ENCODE assay signal across 26 cellular contexts in genomic region chr5:5159282-5160108, GRCh38. TPM values are rescaled to one million over a fixed set of nuclear protein-coding genes. Genes with fewer than 3 reads are reported as not detected.
DNase-seq lines count a peak whose midpoint lies in the region; ATAC-seq, FAIRE-seq and TF ChIP-seq lines count a peak whose summit lies in the region.
"Had no signal": no experiment of that assay in that cellular context is flagged by ENCODE, and none has a peak within 500 bp of the region (broad histone marks: within the 10 kb centered on the region; RNA-seq: fewer than 3 reads in every experiment).

No MANE protein-coding gene starts in this region.

- no peak overlapping the region for H3K4me3 ChIP-seq in pancreas
- H3K4me3 ChIP-seq: A549; BLaER1 treated with 17β-estradiol and CSF1 and Interleukin-3, amounts not matched to agents 10 nM and 100 nM had no signal

- FAIRE-seq in pancreas (lab: Jason Lieb, UNC) = no peak
- FAIRE-seq: A549, GM12892, H1 had no signal

- no peak for TF ChIP-seq CTCF in pancreas (IDR thresholded peaks at IDR 0.05)

- H3K36me3 ChIP-seq in pancreas = no peaks in the 10 kb centered on the region
- H3K36me3 ChIP-seq: BLaER1 treated with 17β-estradiol and CSF1 and Interleukin-3, amounts not matched to agents 10 nM and 100 nM had no signal

- WGBS in pancreas, 2 donors = 11 to 16% methylated on average over 5 of the region's 5 CpGs

- ATAC-seq in pancreas (peak in 3 of 4 donors; percentile 35 to 85 (median 51)), HG02623 (IDR thresholded peaks at IDR 0.05; ENCODE audit: unreplicated experiment) (no peak)
- ATAC-seq: A549, PC-3 had no signal

- no peaks in the 10 kb centered on the region for H3K27me3 ChIP-seq in pancreas
- H3K27me3 ChIP-seq: BLaER1 treated with 17β-estradiol and CSF1 and Interleukin-3, amounts not matched to agents 10 nM and 100 nM had no signal

- H3K4me1 ChIP-seq in pancreas = peaks cover 0 to 13% (median 7%) of the 10 kb centered on the region in 3 donors

- intact Hi-C loops in pancreas (cut with DNase I) = no loop called here

- H3K9me3 ChIP-seq in pancreas = no peaks in the 10 kb centered on the region
- H3K9me3 ChIP-seq: A549 had no signal

- peak; percentile 73 for DNase-seq in M059J (ENCODE audit: low read depth)
- DNase-seq in NCI-H226 = peak; percentile 44
- peak; percentile 38 for DNase-seq in left kidney (ENCODE audit: low read depth, low spot score)
- DNase-seq in pancreas = no peak
- DNase-seq in SKM-1 (lab: John Stamatoyannopoulos, UW; ENCODE audit: unreplicated experiment) = no peak
- DNase-seq in effector CD4-positive, alpha-beta T cell = no peak
- DNase-seq: AML-193; CD4-positive, alpha-beta T cell; DMS53; EL; HCEC 1CT; NCI-H1092 treated with DMSO at 0.1 percent for 48 hours; NCI-H1436; NCI-H187; NCI-H2081 treated with DMSO at 0.1 percent for 48 hours; NCI-H446 treated with DMSO at 0.1 percent for 48 hours; NCI-H526; NCI-H82; NK-92 treated with Interleukin-12 subunit alpha and Interleukin-12 subunit beta, amount 100 ng/mL, for 24 hours; PC-3 had no signal

- H3K27ac ChIP-seq in pancreas = no peak overlapping the region
- H3K27ac ChIP-seq: A549; BLaER1 treated with 17β-estradiol and CSF1 and Interleukin-3, amounts not matched to agents 10 nM and 100 nM; HL-60 had no signal

RNA-seq across cellular contexts. Expression of gene ADAMTS16, which starts 19.4 kb away (rescaled TPM):
- 1.4 and 2.4 TPM in 2 replicates for total RNA-seq in M059J (2014; rRNA removed; shearing (Covaris generic))
- total RNA-seq in pancreas = 1 to 10 TPM; 2.0 to 3.5 (median 2.6) TPM
- polyA plus RNA-seq in pancreas = 1 to 10 TPM in 1 of 2 donors, under 1 TPM in 1; 0.42 to 1.1 TPM
- total RNA-seq: CD4-positive, alpha-beta T cell had no signal

Comparison
In these comparisons a context has a peak if more than half of its experiments do, and no peak if none do; other contexts are left out.
1. DNase-seq: peak in M059J (single experiment), NCI-H226 (single experiment) and left kidney (single experiment); none in pancreas (0 of 6), SKM-1 (single experiment) and effector CD4-positive, alpha-beta T cell (single experiment).